ENCODE assay signal across 17 cellular contexts in the genomic region with DNA sequence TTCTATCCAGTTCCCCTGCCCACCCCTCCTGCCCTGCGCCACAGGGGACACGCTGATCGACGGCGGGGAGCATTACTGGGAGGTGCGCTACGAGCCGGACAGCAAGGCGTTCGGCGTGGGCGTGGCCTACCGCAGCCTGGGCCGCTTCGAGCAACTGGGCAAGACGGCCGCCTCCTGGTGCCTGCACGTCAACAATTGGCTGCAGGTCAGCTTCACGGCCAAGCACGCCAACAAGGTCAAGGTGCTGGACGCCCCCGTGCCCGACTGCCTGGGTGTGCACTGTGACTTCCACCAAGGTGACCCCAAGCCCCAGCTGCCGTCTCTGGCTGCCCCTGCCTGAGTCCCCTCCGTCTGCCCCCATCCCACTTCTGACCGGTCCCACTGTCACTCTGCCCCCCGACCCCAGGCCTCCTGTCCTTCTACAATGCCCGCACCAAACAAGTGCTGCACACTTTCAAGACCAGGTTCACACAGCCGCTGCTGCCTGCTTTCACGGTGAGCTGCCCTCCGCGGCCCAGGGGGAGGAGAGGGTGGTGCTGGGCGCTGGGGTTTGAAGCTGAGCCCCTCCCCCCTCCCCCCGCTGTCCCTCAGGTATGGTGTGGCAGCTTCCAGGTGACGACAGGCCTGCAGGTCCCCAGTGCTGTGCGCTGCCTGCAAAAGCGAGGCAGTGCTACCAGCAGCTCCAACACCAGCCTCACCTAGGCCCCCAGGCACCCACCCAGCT. TPM values are rescaled to one million over a fixed set of nuclear protein-coding genes. Genes with fewer than 3 reads are reported as not detected.
DNase-seq lines count a peak whose midpoint lies in the region; ATAC-seq, FAIRE-seq and TF ChIP-seq lines count a peak whose summit lies in the region.
"Had no signal": no experiment of that assay in that cellular context is flagged by ENCODE, and none has a peak within 500 bp of the region (broad histone marks: within the 10 kb centered on the region; RNA-seq: fewer than 3 reads in every experiment).

No MANE protein-coding gene starts in this region.

- no peak for FAIRE-seq in A549 (lab: Jason Lieb, UNC)

- H3K4me1 ChIP-seq in A549 (no peaks in the 10 kb centered on the region), Panc1 (ENCODE audit: control insufficient read depth, insufficient read depth, low read length) (no peaks in the 10 kb centered on the region), ovary (ENCODE audit: insufficient read depth) (peaks cover 6% of the 10 kb centered on the region)

- H3K9me3 ChIP-seq in A549, result no peaks in the 10 kb centered on the region; the same call in 2 of the 3 replicates
- no peaks in the 10 kb centered on the region for H3K9me3 ChIP-seq in Panc1 (ENCODE audit: control insufficient read depth, insufficient read depth, low read depth, low read length)
- H3K9me3 ChIP-seq in ovary, result no peaks in the 10 kb centered on the region

- BruUV-seq in Panc1 (replicated peaks; lab: Mats Ljungman, UMichigan), result no TSS peak

- TF ChIP-seq POLR2A in A549 (IDR thresholded peaks at IDR 0.05; ENCODE audit: low read length) (no peak), ovary (IDR thresholded peaks at IDR 0.05) (no peak)

- no peaks in the 10 kb centered on the region for H3K27me3 ChIP-seq in Panc1 (ENCODE audit: control insufficient read depth, insufficient read depth, low read length)
- H3K27me3 ChIP-seq in ovary, result no peaks in the 10 kb centered on the region

- no peak for TF ChIP-seq EP300 in A549 (IDR thresholded peaks at IDR 0.05)
- TF ChIP-seq EP300 in ovary (IDR thresholded peaks at IDR 0.05), result no peak

- H3K36me3 ChIP-seq in Panc1 (ENCODE audit: control insufficient read depth, insufficient read depth, low read length) (no peaks in the 10 kb centered on the region), ovary (no peaks in the 10 kb centered on the region)

- CTCF ChIA-PET in A549 (lab: Yijun Ruan, JAX) (interaction anchor here (0.6 to 2.3 kb wide), 4 partner anchors 17 to 112 kb away, joined by 3 to 8 read pairs (median 5); no protein-coding TSS in a partner anchor), Panc1 (lab: Charles Lee) (no interaction called here)

- POLR2A ChIA-PET in A549 (lab: Yijun Ruan, JAX), result interaction anchor here (0.6 to 1.3 kb wide), 2 partner anchors 9 to 20 kb away, joined by 3 to 4 read pairs; a partner anchor contains a TSS
- POLR2A ChIA-PET in Panc1 (lab: Charles Lee), result no interaction called here

- DNase-seq in A549 (ENCODE audit: low read depth in 1 of 2, low spot score in 1 of 2), result peak in 1 of 2 experiments; percentile 66
- DNase-seq in Panc1 (ENCODE audit: low read depth, low spot score), result no peak
- peak; percentile 28 for DNase-seq in kidney tubule cell (ENCODE audit: low spot score)
- peak in 4 of 5 donors; percentile 30 to 76 (median 61) for DNase-seq in ovary
- DNase-seq in stimulated activated CD4-positive, alpha-beta T cell treated with anti-CD3 and anti-CD28 coated beads, Interleukin-4, amount 100 ng/mL, for 4 hours, result no peak
- no peak for DNase-seq in NCI-H82 treated with DMSO at 0.1 percent for 48 hours (lab: John Stamatoyannopoulos, UW; ENCODE audit: unreplicated experiment)
- DNase-seq in GM19240 (ENCODE audit: insufficient read length, low spot score), result no peak
- DNase-seq: AML-193; CD4-positive, CD25-positive, alpha-beta regulatory T cell; DND-41; GF-D8; Kasumi-1; NCI-H1105 treated with DMSO at 0.1 percent for 48 hours; NCI-H187 treated with DMSO at 0.1 percent for 48 hours; NCI-H2171 treated with DMSO at 0.1 percent for 48 hours; NCI-H510A had no signal

- intact Hi-C loops in Panc1 (cut with micrococcal nuclease; ENCODE audit: unreplicated experiment), result no loop called here
- intact Hi-C loops in ovary (cut with DNase I), result no loop called here

- ATAC-seq in A549, result peak; percentile 75 to 83
- ATAC-seq in Panc1, result peak; percentile 66

- no peak overlapping the region for H3K27ac ChIP-seq in A549
- H3K27ac ChIP-seq in Panc1 (ENCODE audit: low read length), result no peak overlapping the region
- H3K27ac ChIP-seq in ovary, result no peak overlapping the region

- TF ChIP-seq RAD21 in A549 (conservative IDR thresholded peaks at IDR 0.05 in 1 of 2, IDR thresholded peaks at IDR 0.05 in 1 of 2), result no peak

- no peak overlapping the region for H3K4me2 ChIP-seq in A549

- WGBS in A549 (ENCODE audit: missing lambda C conversion rate), result 100% methylated on average over 2 of the region's 37 CpGs
- WGBS in ovary, 3 donors, result 60 to 76% (median 73%) methylated on average over 36 to 37 of the region's 37 CpGs

- in situ Hi-C loops in Panc1 (cut with HindIII; ENCODE audit: low pct_unique_long_range_greater_than_20kb, low sequenced_read_pairs), result no loop called here

- no peak for TF ChIP-seq CTCF in A549 (IDR thresholded peaks at IDR 0.05)
- no peak for TF ChIP-seq CTCF in Panc1 (IDR thresholded peaks at IDR 0.05)
- no peak for TF ChIP-seq CTCF in ovary (IDR thresholded peaks at IDR 0.05)

- H3K4me3 ChIP-seq in A549, result no peak overlapping the region
- no peak overlapping the region for H3K4me3 ChIP-seq in Panc1 (ENCODE audit: low read depth in 2 of 2, low read length in 2 of 2)
- no peak overlapping the region for H3K4me3 ChIP-seq in ovary

TF ChIP-seq in A549, 52 proteins besides CTCF, POLR2A, EP300 and RAD21:
- TF ChIP-seq NFE2L2 (conservative IDR thresholded peaks at IDR 0.05; ENCODE audit: low read length), result no peak
- no peak for TF ChIP-seq ESRRA (IDR thresholded peaks at IDR 0.05; ENCODE audit: borderline replicate concordance, low read length)
- TF ChIP-seq, protein P1, sequence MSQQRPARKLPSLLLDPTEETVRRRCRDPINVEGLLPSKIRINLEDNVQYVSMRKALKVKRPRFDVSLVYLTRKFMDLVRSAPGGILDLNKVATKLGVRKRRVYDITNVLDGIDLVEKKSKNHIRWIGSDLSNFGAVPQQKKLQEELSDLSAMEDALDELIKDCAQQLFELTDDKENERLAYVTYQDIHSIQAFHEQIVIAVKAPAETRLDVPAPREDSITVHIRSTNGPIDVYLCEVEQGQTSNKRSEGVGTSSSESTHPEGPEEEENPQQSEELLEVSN (IDR thresholded peaks at IDR 0.05; ENCODE audit: borderline replicate concordance, low read depth), result no peak
- TF ChIP-seq BHLHE40 (IDR thresholded peaks at IDR 0.05; ENCODE audit: low read depth, low read length), result no peak
- no peak for TF ChIP-seq RARB (CRISPR knock-in tag; IDR thresholded peaks at IDR 0.05)
- TF ChIP-seq RFX5 (IDR thresholded peaks at IDR 0.05), result no peak
- TF ChIP-seq ZFP36 (IDR thresholded peaks at IDR 0.05; ENCODE audit: borderline replicate concordance, partially characterized antibody), result no peak
- no peak for TF ChIP-seq CEBPB (IDR thresholded peaks at IDR 0.05)
- no peak for TF ChIP-seq MAFK (IDR thresholded peaks at IDR 0.05; ENCODE audit: partially characterized antibody)

RNA-seq across cellular contexts. Expression of a gene that starts 15.5 kb away (rescaled TPM):
- 0.19 and 0.25 TPM in 2 replicates for polyA plus RNA-seq in A549 (2011; rRNA removed)
- polyA plus RNA-seq in A549 (2012; cell fraction: cytosol; rRNA removed), result 0.14 and 0.19 TPM in 2 replicates
- 0.16 and 0.47 TPM in 2 replicates for polyA plus RNA-seq in A549 (2012; cell fraction: nucleus; rRNA removed)
- polyA plus RNA-seq in A549 (2017; fragmentation: RNase III; extraction: RNeasy Plus Mini Kit Qiagen cat#74134 plus additional on column Dnase treatment), result 0.29 TPM in 1 of 3 replicates, not detected in the others
- not detected in 2 replicates for polyA minus RNA-seq in A549 (2011; rRNA and poly(A)+ RNA removed)
- total RNA-seq in Panc1 (2021; ENCODE audit: unreplicated experiment), result 10.0 TPM
- 21.6 TPM for polyA plus RNA-seq in Panc1 (2012; ENCODE audit: insufficient read length)
- 10 to 100 TPM; 10.3 to 32.5 (median 17.5) TPM for total RNA-seq in ovary
- 10 to 100 TPM in 1 of 2 donors, 1 to 10 TPM in 1; 9.7 to 18.8 TPM for polyA plus RNA-seq in ovary

RNA-seq across cellular contexts. Expression of a gene that starts 18.7 kb away (rescaled TPM):
- polyA plus RNA-seq in A549 (2011; rRNA removed) (3.3 and 3.5 TPM in 2 replicates), A549 (2017; fragmentation: RNase III; extraction: RNeasy Plus Mini Kit Qiagen cat#74134 plus additional on column Dnase treatment) (10.4 to 13.2 TPM (median 12.8 TPM) in 3 replicates), ovary (under 1 TPM in 1 of 2 donors, not detected in 1; 0.48 TPM)
- polyA plus RNA-seq in A549 (2012; cell fraction: cytosol; rRNA removed), result 11.5 and 16.8 TPM in 2 replicates
- 28.8 and 36.1 TPM in 2 replicates for polyA plus RNA-seq in A549 (2012; cell fraction: nucleus; rRNA removed)
- 3.4 and 8.0 TPM in 2 replicates for polyA minus RNA-seq in A549 (2011; rRNA and poly(A)+ RNA removed)
- total RNA-seq in Panc1 (2021; ENCODE audit: unreplicated experiment) (12.1 TPM), ovary (under 1 TPM in 2 of 7 donors, not detected in 5; 0.11 to 0.18 TPM)
- 31.9 TPM for polyA plus RNA-seq in Panc1 (2012; ENCODE audit: insufficient read length)

RNA-seq across cellular contexts. Expression of a gene that starts 20.3 kb away (rescaled TPM):
- polyA plus RNA-seq in A549 (2011; rRNA removed) (3.5 and 4.0 TPM in 2 replicates), A549 (2017; fragmentation: RNase III; extraction: RNeasy Plus Mini Kit Qiagen cat#74134 plus additional on column Dnase treatment) (11.4 to 15.2 TPM (median 14.5 TPM) in 3 replicates), ovary (10 to 100 TPM in 1 of 2 donors, 1 to 10 TPM in 1; 2.4 to 14.5 TPM)
- polyA plus RNA-seq in A549 (2012; cell fraction: cytosol; rRNA removed), result 7.7 and 8.5 TPM in 2 replicates
- polyA plus RNA-seq in A549 (2012; cell fraction: nucleus; rRNA removed), result 8.4 and 9.9 TPM in 2 replicates
- polyA minus RNA-seq in A549 (2011; rRNA and poly(A)+ RNA removed), result 3.9 and 8.5 TPM in 2 replicates
- total RNA-seq in Panc1 (2021; ENCODE audit: unreplicated experiment) (22.9 TPM), ovary (10 to 100 TPM in 5 of 7 donors, 1 to 10 TPM in 2; 5.2 to 31.1 (median 20.3) TPM)
- polyA plus RNA-seq in Panc1 (2012; ENCODE audit: insufficient read length), result 44.9 TPM

RNA-seq across cellular contexts. Expression of a gene that starts 20.9 kb away (rescaled TPM):
- polyA plus RNA-seq in A549 (2011; rRNA removed) (not detected in 2 replicates), A549 (2017; fragmentation: RNase III; extraction: RNeasy Plus Mini Kit Qiagen cat#74134 plus additional on column Dnase treatment) (not detected in 3 replicates), ovary (under 1 TPM in 1 of 2 donors, not detected in 1; 0.29 TPM)
- polyA plus RNA-seq in A549 (2012; cell fraction: cytosol; rRNA removed), result 0.05 TPM in 1 of 2 replicates, not detected in the other
- polyA plus RNA-seq in A549 (2012; cell fraction: nucleus; rRNA removed), result not detected in 2 replicates
- not detected in 2 replicates for polyA minus RNA-seq in A549 (2011; rRNA and poly(A)+ RNA removed)
- total RNA-seq in Panc1 (2021; ENCODE audit: unreplicated experiment) (not detected), ovary (under 1 TPM in 1 of 7 donors, not detected in 6; 0.36 TPM)
- polyA plus RNA-seq in Panc1 (2012; ENCODE audit: insufficient read length), result 0.47 TPM
- total RNA-seq: H4 had no signal

RNA-seq across cellular contexts. Expression of a gene that starts 44.0 kb away (rescaled TPM):
- 0.08 and 0.29 TPM in 2 replicates for polyA plus RNA-seq in A549 (2011; rRNA removed)
- polyA plus RNA-seq in A549 (2012; cell fraction: cytosol; rRNA removed), result 0.05 and 0.16 TPM in 2 replicates
- 0.05 and 0.20 TPM in 2 replicates for polyA plus RNA-seq in A549 (2012; cell fraction: nucleus; rRNA removed)
- polyA plus RNA-seq in A549 (2017; fragmentation: RNase III; extraction: RNeasy Plus Mini Kit Qiagen cat#74134 plus additional on column Dnase treatment), result 0.29 to 0.38 TPM in 2 of 3 replicates, not detected in the other
- polyA minus RNA-seq in A549 (2011; rRNA and poly(A)+ RNA removed), result 0.29 TPM in 1 of 2 replicates, not detected in the other
- total RNA-seq in Panc1 (2021; ENCODE audit: unreplicated experiment), result 0.46 TPM
- polyA plus RNA-seq in Panc1 (2012; ENCODE audit: insufficient read length), result 0.35 TPM
- under 1 TPM in 2 of 7 donors, not detected in 5; 0.24 to 0.48 TPM for total RNA-seq in ovary
- polyA plus RNA-seq in ovary, result under 1 TPM in 1 of 2 donors, not detected in 1; 0.86 TPM
- total RNA-seq: CD4-positive, CD25-positive, alpha-beta regulatory T cell; H4 had no signal
- polyA plus RNA-seq: CD4-positive, CD25-positive, alpha-beta regulatory T cell had no signal

Comparison
In these comparisons a context has a peak if more than half of its experiments do, and no peak if none do; other contexts are left out.
1. DNase-seq: peak in kidney tubule cell (single experiment) and ovary (4 of 5); none in Panc1 (single experiment), stimulated activated CD4-positive, alpha-beta T cell treated with anti-CD3 and anti-CD28 coated beads, Interleukin-4, amount 100 ng/mL, for 4 hours (0 of 2), NCI-H82 treated with DMSO at 0.1 percent for 48 hours (single experiment) and GM19240 (single experiment).